Comparison of ENCODE assay signal across 15 cellular contexts in genomic region chr15:63475670-63476069, GRCh38. TPM values are rescaled to one million over a fixed set of nuclear protein-coding genes. Genes with fewer than 3 reads are reported as not detected.
DNase-seq lines count a peak whose midpoint lies in the region; ATAC-seq and TF ChIP-seq lines count a peak whose summit lies in the region.
"Had no signal": no experiment of that assay in that cellular context is flagged by ENCODE, and none has a peak within 500 bp of the region (broad histone marks: within the 10 kb centered on the region; RNA-seq: fewer than 3 reads in every experiment).

No MANE protein-coding gene starts in this region.

- H3K27ac Mint-ChIP-seq in activated T-helper 17 cell treated with anti-CD3 and anti-CD28 coated beads, Interleukin-2, amount 50 U/mL, for 72 hours = peak overlapping the region; percentile 61
- H3K27ac Mint-ChIP-seq: WTC11 had no signal

- ATAC-seq in activated T-helper 17 cell treated with anti-CD3 and anti-CD28 coated beads, Interleukin-2, amount 50 U/mL, for 72 hours (replicated peaks) = no peak
- no peak for ATAC-seq in GM21381 (IDR thresholded peaks at IDR 0.05; ENCODE audit: unreplicated experiment)
- ATAC-seq: left colon, WTC11 had no signal

- H3K9ac ChIP-seq in mucosa of rectum (ENCODE audit: low read depth in 1 of 2, low read length in 2 of 2) = no peak overlapping the region
- H3K9ac ChIP-seq: SK-N-SH had no signal

- H3K9me3 ChIP-seq in left ventricle myocardium inferior (replicated peaks) = no peaks in the 10 kb centered on the region
- H3K9me3 ChIP-seq in mucosa of rectum (ENCODE audit: control insufficient read depth in 2 of 2, low read length in 2 of 2) = no peaks in the 10 kb centered on the region
- H3K9me3 ChIP-seq: SK-N-SH had no signal

- H3K27me3 ChIP-seq in left ventricle myocardium inferior (ENCODE audit: low read depth) (no peaks in the 10 kb centered on the region), mucosa of rectum (ENCODE audit: control insufficient read depth in 2 of 2, insufficient read depth in 2 of 2, low read length in 2 of 2) (no peaks in the 10 kb centered on the region)

- DNase-seq in cardiac septum (ENCODE audit: low spot score) (peak; percentile 15), left ventricle myocardium inferior (no peak), T1000 (lab: John Stamatoyannopoulos, UW) (no peak), GM19240 (ENCODE audit: insufficient read length, low spot score) (no peak), GF-D8 (lab: John Stamatoyannopoulos, UW) (no peak)
- DNase-seq: MV-4-11, NCI-H2171, nucleus accumbens, SK-N-SH had no signal

- H3K4me1 ChIP-seq in left ventricle myocardium inferior = peaks cover 5% of the 10 kb centered on the region
- peaks cover 43% of the 10 kb centered on the region in 2 donors for H3K4me1 ChIP-seq in mucosa of rectum (ENCODE audit: control insufficient read depth in 2 of 2, insufficient read depth in 2 of 2, low read length in 2 of 2)

- no peak for TF ChIP-seq CTCF in left ventricle myocardium inferior (IDR thresholded peaks at IDR 0.05; ENCODE audit: borderline replicate concordance)

- intact Hi-C loops in cardiac septum (cut with DNase I) (no loop called here), left ventricle myocardium inferior (cut with micrococcal nuclease) (no loop called here)

- H3K4me3 Mint-ChIP-seq in activated T-helper 17 cell treated with anti-CD3 and anti-CD28 coated beads, Interleukin-2, amount 50 U/mL, for 72 hours = no peak overlapping the region
- H3K4me3 Mint-ChIP-seq: WTC11 had no signal

- no peak overlapping the region for H3K27ac ChIP-seq in left ventricle myocardium inferior (replicated peaks)
- peak overlapping the region; percentile 23 to 39 for H3K27ac ChIP-seq in mucosa of rectum (ENCODE audit: low read depth in 2 of 2, low read length in 2 of 2)

- no peaks in the 10 kb centered on the region for H3K9me3 Mint-ChIP-seq in activated T-helper 17 cell treated with anti-CD3 and anti-CD28 coated beads, Interleukin-2, amount 50 U/mL, for 72 hours

- H3K36me3 ChIP-seq in left ventricle myocardium inferior (no peaks in the 10 kb centered on the region), mucosa of rectum (ENCODE audit: control insufficient read depth in 2 of 2, insufficient read depth in 2 of 2, low read length in 2 of 2) (no peaks in the 10 kb centered on the region)

- no peak overlapping the region for H3K4me3 ChIP-seq in left ventricle myocardium inferior
- no peak overlapping the region for H3K4me3 ChIP-seq in mucosa of rectum (ENCODE audit: low read length in 2 of 2)
- H3K4me3 ChIP-seq: skin epidermis had no signal

- H3K36me3 Mint-ChIP-seq in activated T-helper 17 cell treated with anti-CD3 and anti-CD28 coated beads, Interleukin-2, amount 50 U/mL, for 72 hours (ENCODE audit: low read depth) = no peaks in the 10 kb centered on the region
- H3K36me3 Mint-ChIP-seq: WTC11 had no signal

- peaks cover 47% of the 10 kb centered on the region for H3K4me1 Mint-ChIP-seq in activated T-helper 17 cell treated with anti-CD3 and anti-CD28 coated beads, Interleukin-2, amount 50 U/mL, for 72 hours

- no peaks in the 10 kb centered on the region for H3K27me3 Mint-ChIP-seq in activated T-helper 17 cell treated with anti-CD3 and anti-CD28 coated beads, Interleukin-2, amount 50 U/mL, for 72 hours

RNA-seq across cellular contexts. Expression of gene USP3, which starts 28.7 kb away (rescaled TPM):
- total RNA-seq in cardiac septum (16.2 TPM), left ventricle myocardium inferior (17.2 TPM)
- 100 to 1,000 TPM in 1 of 2 donors, 10 to 100 TPM in 1; 60.9 to 102 TPM for total RNA-seq in activated T-helper 17 cell treated with anti-CD3 and anti-CD28 coated beads, Interleukin-2, amount 50 U/mL, for 72 hours
